13 cellular contexts compared by ENCODE assay signal in the genomic region with DNA sequence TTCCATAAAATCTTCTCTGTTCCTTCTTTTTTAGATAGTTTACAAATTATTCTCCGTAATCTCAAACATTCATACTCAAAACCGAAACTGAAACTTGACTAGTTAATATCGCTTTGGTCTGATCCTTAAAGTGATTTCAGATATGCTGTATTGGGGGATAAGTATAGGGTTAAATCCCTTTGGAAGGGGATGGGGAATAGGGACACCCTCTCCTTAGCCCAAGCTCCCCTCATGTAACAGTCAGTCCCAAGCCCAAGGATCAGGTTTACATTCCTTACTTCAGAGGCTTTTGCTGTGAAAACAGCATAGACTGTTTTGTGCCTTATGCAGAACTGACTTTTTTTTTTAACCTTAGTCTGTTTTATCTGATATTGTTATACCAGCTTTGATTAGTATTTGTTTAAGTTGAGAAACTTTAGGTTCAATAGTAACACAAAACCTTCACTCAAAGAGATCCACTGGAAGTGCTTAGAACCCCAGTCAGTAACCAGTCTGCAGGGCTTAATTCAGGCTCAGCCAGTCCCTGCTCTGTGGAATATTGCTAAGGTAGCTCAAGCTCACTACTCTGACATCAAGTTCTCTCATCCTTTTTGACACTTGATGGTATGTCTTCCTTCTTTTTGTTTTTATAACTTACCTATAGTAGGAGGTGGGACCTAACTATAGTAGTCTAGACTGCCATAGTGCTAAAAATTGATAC. TPM values are rescaled to one million over a fixed set of nuclear protein-coding genes. Genes with fewer than 3 reads are reported as not detected.
DNase-seq lines count a peak whose midpoint lies in the region; ATAC-seq and TF ChIP-seq lines count a peak whose summit lies in the region.
"Had no signal": no experiment of that assay in that cellular context is flagged by ENCODE, and none has a peak within 500 bp of the region (broad histone marks: within the 10 kb centered on the region; RNA-seq: fewer than 3 reads in every experiment).

No MANE protein-coding gene starts in this region.

- POLR2A ChIA-PET in CD4-positive, alpha-beta T cell (lab: Charles Lee): interaction anchor here (0.6 to 2.8 kb wide), 4 partner anchors 10 to 282 kb away, joined by 3 to 26 read pairs (median 3); a partner anchor contains a TSS

- WGBS in psoas muscle, 3 donors: 71 to 88% (median 86%) methylated on average over 3 of the region's 3 CpGs

- intact Hi-C loops in CD4-positive, alpha-beta T cell (cut with DNase I, micrococcal nuclease): no loop called here
- intact Hi-C loops in psoas muscle (cut with DNase I): no loop called here

- H3K27ac Mint-ChIP-seq in CD4-positive, alpha-beta T cell: peak overlapping the region; percentile 82
- H3K27ac Mint-ChIP-seq: GM23338 had no signal

- peak overlapping the region; percentile 81 for H3K4me3 Mint-ChIP-seq in CD4-positive, alpha-beta T cell
- H3K4me3 Mint-ChIP-seq: GM23338 had no signal

- peak; percentile 59 for ATAC-seq in CD4-positive, alpha-beta T cell (ENCODE audit: poor library complexity)
- ATAC-seq in psoas muscle: no peak
- ATAC-seq: GM23338 had no signal

- H3K36me3 Mint-ChIP-seq in CD4-positive, alpha-beta T cell (ENCODE audit: low read depth): peaks cover 78% of the 10 kb centered on the region

- peaks cover 47% of the 10 kb centered on the region for H3K4me1 Mint-ChIP-seq in CD4-positive, alpha-beta T cell (ENCODE audit: low read depth)

- no peaks in the 10 kb centered on the region for H3K27me3 ChIP-seq in CD4-positive, alpha-beta T cell (ENCODE audit: control insufficient read depth, insufficient read depth, low read length)
- H3K27me3 ChIP-seq in duodenal mucosa (ENCODE audit: control insufficient read depth in 1 of 2, insufficient read depth in 2 of 2, low read length in 2 of 2) (no peaks in the 10 kb centered on the region), psoas muscle (ENCODE audit: insufficient read depth in 3 of 3, low read length in 2 of 3) (no peaks in the 10 kb centered on the region), BE2C (no peaks in the 10 kb centered on the region)

- no peak for TF ChIP-seq CTCF in CD4-positive, alpha-beta T cell (IDR thresholded peaks at IDR 0.05)
- TF ChIP-seq CTCF in psoas muscle (IDR thresholded peaks at IDR 0.05) (no peak), BE2C (IDR thresholded peaks at IDR 0.05; ENCODE audit: low read depth, low read length) (no peak)

- no peak for DNase-seq in CD4-positive, alpha-beta T cell
- DNase-seq in HCEC 1CT: peak; percentile 5
- no peak for DNase-seq in psoas muscle
- no peak for DNase-seq in kidney tubule cell (ENCODE audit: low spot score)
- DNase-seq in NCI-H187 (lab: John Stamatoyannopoulos, UW): no peak
- DNase-seq in iPS-NIHi7 (ENCODE audit: extremely low spot score): no peak
- no peak for DNase-seq in BE2C
- DNase-seq: DMS153; stimulated activated CD4-positive, alpha-beta T cell treated with anti-CD3 and anti-CD28 coated beads, Interleukin-2, amount 100 ng/mL, for 24 hours had no signal

- no peaks in the 10 kb centered on the region for H3K27me3 Mint-ChIP-seq in CD4-positive, alpha-beta T cell

- no peaks in the 10 kb centered on the region for H3K9me3 ChIP-seq in CD4-positive, alpha-beta T cell (ENCODE audit: control insufficient read depth, low read length)
- H3K9me3 ChIP-seq in duodenal mucosa (ENCODE audit: control insufficient read depth in 1 of 2, low read length in 2 of 2): no peaks in the 10 kb centered on the region
- H3K9me3 ChIP-seq in psoas muscle: no peaks in the 10 kb centered on the region
- no peaks in the 10 kb centered on the region for H3K9me3 ChIP-seq in BE2C

- H3K27ac ChIP-seq in CD4-positive, alpha-beta T cell (ENCODE audit: low read depth, low read length): no peak overlapping the region
- H3K27ac ChIP-seq in duodenal mucosa (ENCODE audit: low read depth, low read length) (peak overlapping the region; percentile 37), psoas muscle (no peak overlapping the region)

- peak overlapping the region in 1 of 2 donors; percentile 69 for H3K9ac ChIP-seq in duodenal mucosa (ENCODE audit: low read depth in 1 of 2, low read length in 2 of 2)

- H3K9me3 Mint-ChIP-seq in CD4-positive, alpha-beta T cell: no peaks in the 10 kb centered on the region
- H3K9me3 Mint-ChIP-seq: GM23338 had no signal

- H3K36me3 ChIP-seq in duodenal mucosa (ENCODE audit: control insufficient read depth in 1 of 2, insufficient read depth in 2 of 2, low read length in 2 of 2): peaks cover 14 to 24% of the 10 kb centered on the region in 2 donors
- peaks cover 9 to 78% of the 10 kb centered on the region in 2 donors for H3K36me3 ChIP-seq in psoas muscle (ENCODE audit: insufficient read depth in 1 of 2, low read depth in 1 of 2)
- H3K36me3 ChIP-seq in BE2C: peaks cover 14% of the 10 kb centered on the region

- no peaks in the 10 kb centered on the region for H3K4me1 ChIP-seq in duodenal mucosa (ENCODE audit: control insufficient read depth in 1 of 2, insufficient read depth in 2 of 2, low read length in 2 of 2)
- H3K4me1 ChIP-seq in psoas muscle: no peaks in the 10 kb centered on the region
- no peaks in the 10 kb centered on the region for H3K4me1 ChIP-seq in BE2C

- CTCF ChIA-PET in CD4-positive, alpha-beta T cell (lab: Charles Lee): interaction anchor here (0.7 to 1.1 kb wide), 3 partner anchors 9 to 25 kb away, joined by 3 to 6 read pairs (median 4); no protein-coding TSS in a partner anchor

- peak overlapping the region; percentile 48 to 71 for H3K4me3 ChIP-seq in duodenal mucosa (ENCODE audit: low read depth in 1 of 2, low read length in 2 of 2)
- peak overlapping the region; percentile 47 for H3K4me3 ChIP-seq in psoas muscle
- H3K4me3 ChIP-seq in BE2C (ENCODE audit: low read depth, low read length): no peak overlapping the region
- H3K4me3 ChIP-seq: GM23338 had no signal

RNA-seq across cellular contexts. Expression of a gene that starts 10.5 kb away (rescaled TPM):
- total RNA-seq in CD4-positive, alpha-beta T cell: 10 to 100 TPM in 1 of 2 experiments, 1 to 10 TPM in 1; 9.1 to 11.3 TPM
- 1 to 10 TPM; 3.3 to 7.5 (median 5.4) TPM for total RNA-seq in psoas muscle
- 1 to 10 TPM; 3.3 to 7.8 (median 3.6) TPM for polyA plus RNA-seq in psoas muscle
- polyA plus RNA-seq in BE2C (2012; ENCODE audit: insufficient read depth, insufficient read length, low read depth): 8.2 TPM

RNA-seq across cellular contexts. Expression of a gene that starts 38.1 kb away (rescaled TPM):
- total RNA-seq in CD4-positive, alpha-beta T cell: not detected
- not detected for total RNA-seq in psoas muscle
- not detected for polyA plus RNA-seq in psoas muscle
- polyA plus RNA-seq in BE2C (2012; ENCODE audit: insufficient read depth, insufficient read length, low read depth): not detected
- total RNA-seq: NCI-H460, temporal lobe had no signal
- polyA plus RNA-seq: GM23338 had no signal
